ENCODE assay signal across 15 cellular contexts in genomic region chr10:1297566-1298301, GRCh38.
DNase-seq lines count a peak whose midpoint lies in the region; ATAC-seq, FAIRE-seq and TF ChIP-seq lines count a peak whose summit lies in the region.
"Had no signal": no experiment of that assay in that cellular context is flagged by ENCODE, and none has a peak within 500 bp of the region (broad histone marks: within the 10 kb centered on the region; RNA-seq: fewer than 3 reads in every experiment).

No MANE protein-coding gene starts in this region.

- H3K36me3 ChIP-seq in RWPE2 (ENCODE audit: low read depth): no peaks in the 10 kb centered on the region
- H3K36me3 ChIP-seq in testis (ENCODE audit: low read depth, missing control alignments): no peaks in the 10 kb centered on the region
- H3K36me3 ChIP-seq: stomach had no signal

- peaks cover 16% of the 10 kb centered on the region for H3K27me3 Mint-ChIP-seq in activated CD4-positive, alpha-beta T cell treated with anti-CD3 and anti-CD28 coated beads for 36 hours

- TF ChIP-seq POLR2A in testis (IDR thresholded peaks at IDR 0.05): no peak
- TF ChIP-seq POLR2A in H54 (IDR thresholded peaks at IDR 0.05; ENCODE audit: low read depth, low read length): no peak

- H3K4me3 Mint-ChIP-seq in activated CD4-positive, alpha-beta T cell treated with anti-CD3 and anti-CD28 coated beads for 36 hours: no peak overlapping the region
- H3K4me3 Mint-ChIP-seq: natural killer cell treated with Interleukin-12 subunit alpha and Interleukin-12 subunit beta and Interleukin-15 and Interleukin-18, amount 100 ng/mL, for 72 hours had no signal

- H3K4me3 ChIP-seq in RWPE2 (ENCODE audit: severe bottlenecking) (no peak overlapping the region), testis (no peak overlapping the region)
- H3K4me3 ChIP-seq: PC-9, stomach had no signal

- POLR2A ChIA-PET in activated CD4-positive, alpha-beta T cell treated with anti-CD3 and anti-CD28 coated beads for 36 hours (lab: Charles Lee): no interaction called here

- TF ChIP-seq CTCF in RWPE2 (IDR thresholded peaks at IDR 0.05; ENCODE audit: poor library complexity, severe bottlenecking): peak; percentile 16
- TF ChIP-seq CTCF in testis (IDR thresholded peaks at IDR 0.05): no peak

- H3K4me1 ChIP-seq in RWPE2 (ENCODE audit: insufficient read depth, poor library complexity, severe bottlenecking) (no peaks in the 10 kb centered on the region), testis (peaks cover 7% of the 10 kb centered on the region)
- H3K4me1 ChIP-seq: stomach had no signal

- no peak overlapping the region for H3K27ac Mint-ChIP-seq in activated CD4-positive, alpha-beta T cell treated with anti-CD3 and anti-CD28 coated beads for 36 hours
- H3K27ac Mint-ChIP-seq: natural killer cell treated with Interleukin-12 subunit alpha and Interleukin-12 subunit beta and Interleukin-15 and Interleukin-18, amount 100 ng/mL, for 72 hours had no signal

- no peaks in the 10 kb centered on the region for H3K36me3 Mint-ChIP-seq in activated CD4-positive, alpha-beta T cell treated with anti-CD3 and anti-CD28 coated beads for 36 hours (ENCODE audit: low read depth)
- H3K36me3 Mint-ChIP-seq: natural killer cell treated with Interleukin-12 subunit alpha and Interleukin-12 subunit beta and Interleukin-15 and Interleukin-18, amount 100 ng/mL, for 72 hours had no signal

- 35 to 44% methylated on average over 4 to 14 of the region's 14 CpGs for WGBS in testis, 2 donors

- no peaks in the 10 kb centered on the region for H3K9me3 ChIP-seq in RWPE2 (ENCODE audit: severe bottlenecking)
- H3K9me3 ChIP-seq in testis: no peaks in the 10 kb centered on the region

- intact Hi-C loops in activated CD4-positive, alpha-beta T cell treated with anti-CD3 and anti-CD28 coated beads for 36 hours (cut with DNase I, micrococcal nuclease): no loop called here
- intact Hi-C loops in testis (cut with DNase I; ENCODE audit: low total_unique reads): no loop called here

- no peak for FAIRE-seq in H54 (lab: Jason Lieb, UNC)

- peak; percentile 20 for DNase-seq in activated CD4-positive, alpha-beta T cell treated with anti-CD3 and anti-CD28 coated beads for 36 hours
- DNase-seq in activated CD4-positive, alpha-beta T cell treated with anti-CD3 and anti-CD28 coated beads, Interleukin-2, amount 50 U/mL, for 1 hour: no peak
- no peak for DNase-seq in RWPE2 (ENCODE audit: low spot score)
- DNase-seq in testis: peak; percentile 13
- no peak for DNase-seq in H54 (ENCODE audit: insufficient read length, low spot score)
- DNase-seq: activated T-cell treated with anti-CD3 and anti-CD28 coated beads, Interleukin-2, amount 50 U/mL, for 1 hour; DMS153; erythroblast; MM.1S; PC-9; stomach had no signal

- ATAC-seq in activated CD4-positive, alpha-beta T cell treated with anti-CD3 and anti-CD28 coated beads for 36 hours: no peak
- ATAC-seq in RWPE2 (ENCODE audit: low read depth) (no peak), GM21619 (IDR thresholded peaks at IDR 0.05; ENCODE audit: unreplicated experiment) (no peak), GM21576 (IDR thresholded peaks at IDR 0.05; ENCODE audit: unreplicated experiment) (no peak)
- ATAC-seq: natural killer cell treated with Interleukin-12 subunit alpha and Interleukin-12 subunit beta and Interleukin-15 and Interleukin-18, amount 100 ng/mL, for 72 hours had no signal

- no peaks in the 10 kb centered on the region for H3K9me3 Mint-ChIP-seq in activated CD4-positive, alpha-beta T cell treated with anti-CD3 and anti-CD28 coated beads for 36 hours (ENCODE audit: low read depth)
- H3K9me3 Mint-ChIP-seq: natural killer cell treated with Interleukin-12 subunit alpha and Interleukin-12 subunit beta and Interleukin-15 and Interleukin-18, amount 100 ng/mL, for 72 hours had no signal

- H3K27ac ChIP-seq in RWPE2 (ENCODE audit: poor library complexity, severe bottlenecking): no peak overlapping the region
- H3K27ac ChIP-seq in layer of hippocampus (ENCODE audit: low read depth, low read length): peak overlapping the region; percentile 82
- no peak overlapping the region for H3K27ac ChIP-seq in testis
- H3K27ac ChIP-seq: PC-9, stomach had no signal

- peaks cover 2% of the 10 kb centered on the region for H3K4me1 Mint-ChIP-seq in activated CD4-positive, alpha-beta T cell treated with anti-CD3 and anti-CD28 coated beads for 36 hours

- H3K27me3 ChIP-seq in RWPE2 (ENCODE audit: insufficient read depth, poor library complexity, severe bottlenecking) (peaks cover 3% of the 10 kb centered on the region), layer of hippocampus (ENCODE audit: control insufficient read depth, insufficient read depth, low read length) (no peaks in the 10 kb centered on the region), testis (no peaks in the 10 kb centered on the region)

- CTCF ChIA-PET in activated CD4-positive, alpha-beta T cell treated with anti-CD3 and anti-CD28 coated beads for 36 hours (lab: Charles Lee): interaction anchor here (0.8 to 1.4 kb wide), 2 partner anchors 71 to 194 kb away, joined by 3 to 7 read pairs; no protein-coding TSS in a partner anchor

Comparison
In these comparisons a context has a peak if more than half of its experiments do, and no peak if none do; other contexts are left out.
1. DNase-seq: peak in activated CD4-positive, alpha-beta T cell treated with anti-CD3 and anti-CD28 coated beads for 36 hours (single experiment) and testis (single experiment); none in activated CD4-positive, alpha-beta T cell treated with anti-CD3 and anti-CD28 coated beads, Interleukin-2, amount 50 U/mL, for 1 hour (single experiment), RWPE2 (single experiment) and H54 (single experiment).